Comparison of ENCODE assay signal across 12 cellular contexts in the genomic region with DNA sequence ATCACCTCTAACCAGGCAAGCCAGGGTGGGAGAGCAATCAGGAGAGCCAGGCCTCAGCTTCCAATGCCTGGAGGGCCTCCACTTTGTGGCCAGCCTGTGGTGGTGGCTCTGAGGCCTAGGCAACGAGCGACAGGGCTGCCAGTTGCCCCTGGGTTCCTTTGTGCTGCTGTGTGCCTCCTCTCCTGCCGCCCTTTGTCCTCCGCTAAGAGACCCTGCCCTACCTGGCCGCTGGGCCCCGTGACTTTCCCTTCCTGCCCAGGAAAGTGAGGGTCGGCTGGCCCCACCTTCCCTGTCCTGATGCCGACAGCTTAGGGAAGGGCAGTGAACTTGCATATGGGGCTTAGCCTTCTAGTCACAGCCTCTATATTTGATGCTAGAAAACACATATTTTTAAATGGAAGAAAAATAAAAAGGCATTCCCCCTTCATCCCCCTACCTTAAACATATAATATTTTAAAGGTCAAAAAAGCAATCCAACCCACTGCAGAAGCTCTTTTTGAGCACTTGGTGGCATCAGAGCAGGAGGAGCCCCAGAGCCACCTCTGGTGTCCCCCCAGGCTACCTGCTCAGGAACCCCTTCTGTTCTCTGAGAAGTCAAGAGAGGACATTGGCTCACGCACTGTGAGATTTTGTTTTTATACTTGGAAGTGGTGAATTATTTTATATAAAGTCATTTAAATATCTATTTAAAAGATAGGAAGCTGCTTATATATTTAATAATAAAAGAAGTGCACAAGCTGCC. TPM values are rescaled to one million over a fixed set of nuclear protein-coding genes. Genes with fewer than 3 reads are reported as not detected.
A peak's percentile ranks its signal among the peaks of the same experiment; 100 is the strongest.
DNase-seq lines count a peak whose midpoint lies in the region; ATAC-seq and TF ChIP-seq lines count a peak whose summit lies in the region.
"Had no signal": no experiment of that assay in that cellular context is flagged by ENCODE, and none has a peak within 500 bp of the region (broad histone marks: within the 10 kb centered on the region; RNA-seq: fewer than 3 reads in every experiment).

No MANE protein-coding gene starts in this region.

- CTCF ChIA-PET in CD8-positive, alpha-beta memory T cell (lab: Charles Lee): interaction anchor here (1.4 kb wide), 1 partner anchor 10 kb away, joined by 3 read pairs; no protein-coding TSS in a partner anchor

- no peak for TF ChIP-seq EP300 in esophagus muscularis mucosa (IDR thresholded peaks at IDR 0.05)

- peaks cover 0 to 2% (median 0%) of the 10 kb centered on the region in 5 donors for H3K9me3 Mint-ChIP-seq in CD8-positive, alpha-beta memory T cell

- H3K27me3 ChIP-seq in left ventricle myocardium inferior (ENCODE audit: low read depth): no peaks in the 10 kb centered on the region
- no peaks in the 10 kb centered on the region for H3K27me3 ChIP-seq in esophagus muscularis mucosa
- no peaks in the 10 kb centered on the region for H3K27me3 ChIP-seq in prostate gland (replicated peaks; ENCODE audit: insufficient read depth)
- H3K27me3 ChIP-seq in vagina: no peaks in the 10 kb centered on the region
- H3K27me3 ChIP-seq in CD8-positive, alpha-beta memory T cell (ENCODE audit: insufficient read depth, low read length, poor library complexity, severe bottlenecking): no peaks in the 10 kb centered on the region
- H3K27me3 ChIP-seq: SJCRH30 had no signal

- no peak for TF ChIP-seq POLR2A in esophagus muscularis mucosa (IDR thresholded peaks at IDR 0.05; ENCODE audit: low read depth)
- TF ChIP-seq POLR2A in prostate gland (IDR thresholded peaks at IDR 0.05): no peak
- no peak for TF ChIP-seq POLR2A in vagina (IDR thresholded peaks at IDR 0.05)

- H3K36me3 ChIP-seq in left ventricle myocardium inferior (peaks cover 38% of the 10 kb centered on the region), esophagus muscularis mucosa (peaks cover 19 to 41% (median 37%) of the 10 kb centered on the region in 4 donors), prostate gland (peaks cover 0 to 7% of the 10 kb centered on the region in 2 donors), vagina (peaks cover 0 to 28% of the 10 kb centered on the region in 2 donors)
- no peaks in the 10 kb centered on the region for H3K36me3 ChIP-seq in CD8-positive, alpha-beta memory T cell (ENCODE audit: insufficient read depth, low read length)
- H3K36me3 ChIP-seq: SJCRH30 had no signal

- H3K4me1 ChIP-seq in left ventricle myocardium inferior (peaks cover 71% of the 10 kb centered on the region), esophagus muscularis mucosa (peaks cover 54 to 76% (median 62%) of the 10 kb centered on the region in 4 donors), prostate gland (replicated peaks) (peaks cover 7% of the 10 kb centered on the region), vagina (peaks cover 64% of the 10 kb centered on the region)
- no peaks in the 10 kb centered on the region for H3K4me1 ChIP-seq in CD8-positive, alpha-beta memory T cell (ENCODE audit: insufficient read depth, low read length)
- H3K4me1 ChIP-seq: SJCRH30 had no signal

- intact Hi-C loops in left ventricle myocardium inferior (cut with micrococcal nuclease): no loop called here
- intact Hi-C loops in left cardiac atrium (cut with DNase I): no loop called here
- intact Hi-C loops in esophagus muscularis mucosa (cut with DNase I): no loop called here
- intact Hi-C loops in prostate gland (cut with DNase I): no loop called here
- intact Hi-C loops in vagina (cut with DNase I): no loop called here

- DNase-seq in left ventricle myocardium inferior (no peak), left cardiac atrium (no peak), esophagus muscularis mucosa (ENCODE audit: extremely low spot score) (no peak), prostate gland (ENCODE audit: low spot score) (no peak), vagina (ENCODE audit: extremely low spot score in 2 of 2) (peak in 1 of 2 donors; percentile 71)
- no peak for DNase-seq in stimulated activated CD4-positive, alpha-beta T cell treated with anti-CD3 and anti-CD28 coated beads, Interleukin-2, amount 100 ng/mL, for 48 hours
- no peak for DNase-seq in CD8-positive, alpha-beta memory T cell
- DNase-seq: activated CD4-positive, alpha-beta T cell treated with anti-CD3 and anti-CD28 coated beads for 4 hours; activated naive CD4-positive, alpha-beta T cell; KG1 had no signal

- TF ChIP-seq CTCF in left ventricle myocardium inferior (IDR thresholded peaks at IDR 0.05; ENCODE audit: borderline replicate concordance) (no peak), esophagus muscularis mucosa (IDR thresholded peaks at IDR 0.05) (no peak), prostate gland (IDR thresholded peaks at IDR 0.05) (no peak), vagina (IDR thresholded peaks at IDR 0.05) (no peak)

- peaks cover 4 to 6% (median 4%) of the 10 kb centered on the region in 3 donors for H3K4me1 Mint-ChIP-seq in CD8-positive, alpha-beta memory T cell

- peak overlapping the region in 1 of 8 donors; percentile 26 for H3K27ac Mint-ChIP-seq in CD8-positive, alpha-beta memory T cell

- peak overlapping the region; percentile 85 for H3K27ac ChIP-seq in left ventricle myocardium inferior (replicated peaks)
- peak overlapping the region; percentile 76 to 85 (median 84) for H3K27ac ChIP-seq in esophagus muscularis mucosa (replicated peaks in 1 of 4)
- H3K27ac ChIP-seq in prostate gland: peak overlapping the region; percentile 37 to 68
- peak overlapping the region; percentile 82 for H3K27ac ChIP-seq in vagina
- H3K27ac ChIP-seq in CD8-positive, alpha-beta memory T cell (ENCODE audit: low read depth, low read length): no peak overlapping the region
- H3K27ac ChIP-seq: SJCRH30 had no signal

- POLR2A ChIA-PET in CD8-positive, alpha-beta memory T cell (lab: Charles Lee): no interaction called here

- peaks cover 0 to 2% of the 10 kb centered on the region in 2 donors for H3K27me3 Mint-ChIP-seq in CD8-positive, alpha-beta memory T cell

- WGBS in esophagus muscularis mucosa: 87% methylated on average over 9 of the region's 9 CpGs
- 97% methylated on average over 9 of the region's 9 CpGs for WGBS in prostate gland

- peaks cover 5 to 34% (median 17%) of the 10 kb centered on the region in 3 donors for H3K36me3 Mint-ChIP-seq in CD8-positive, alpha-beta memory T cell

- no peak for ATAC-seq in left cardiac atrium
- no peak for ATAC-seq in HG03342 (IDR thresholded peaks at IDR 0.05; ENCODE audit: unreplicated experiment)

- no peaks in the 10 kb centered on the region for H3K9me3 ChIP-seq in left ventricle myocardium inferior (replicated peaks)
- H3K9me3 ChIP-seq in esophagus muscularis mucosa: no peaks in the 10 kb centered on the region
- H3K9me3 ChIP-seq in prostate gland: no peaks in the 10 kb centered on the region
- H3K9me3 ChIP-seq in vagina: no peaks in the 10 kb centered on the region
- H3K9me3 ChIP-seq in CD8-positive, alpha-beta memory T cell (ENCODE audit: low read length): no peaks in the 10 kb centered on the region
- H3K9me3 ChIP-seq: SJCRH30 had no signal

- no peak overlapping the region for H3K4me3 ChIP-seq in left ventricle myocardium inferior
- no peak overlapping the region for H3K4me3 ChIP-seq in esophagus muscularis mucosa
- H3K4me3 ChIP-seq in prostate gland: no peak overlapping the region
- H3K4me3 ChIP-seq in vagina: no peak overlapping the region
- H3K4me3 ChIP-seq in CD8-positive, alpha-beta memory T cell (ENCODE audit: low read length): no peak overlapping the region
- H3K4me3 ChIP-seq: SJCRH30 had no signal

- H3K4me3 Mint-ChIP-seq in CD8-positive, alpha-beta memory T cell: no peak overlapping the region

RNA-seq across cellular contexts. Expression of gene CSF1, which starts 19.8 kb away (rescaled TPM):
- total RNA-seq in left ventricle myocardium inferior (13.9 TPM), left cardiac atrium (10 to 100 TPM; 30.8 to 44.1 TPM), esophagus muscularis mucosa (10 to 100 TPM; 27.0 to 92.6 (median 48.1) TPM), prostate gland (10 to 100 TPM; 18.4 to 31.5 TPM), vagina (159 TPM)
- 10 to 100 TPM; 82.8 to 87.8 TPM for total RNA-seq in CD8-positive, alpha-beta memory T cell
- polyA plus RNA-seq in CD8-positive, alpha-beta memory T cell: 5.6 TPM

RNA-seq across cellular contexts. Expression of gene AHCYL1, which starts 54.1 kb away (rescaled TPM):
- total RNA-seq in left ventricle myocardium inferior (45.2 TPM), left cardiac atrium (10 to 100 TPM; 42.9 to 55.7 TPM), esophagus muscularis mucosa (100 to 1,000 TPM in 1 of 4 donors, 10 to 100 TPM in 3; 72.1 to 111 (median 91.0) TPM), prostate gland (10 to 100 TPM; 47.5 to 51.5 TPM), vagina (75.6 TPM)
- 10 to 100 TPM; 56.9 to 59.9 TPM for total RNA-seq in CD8-positive, alpha-beta memory T cell
- 46.6 TPM for polyA plus RNA-seq in CD8-positive, alpha-beta memory T cell
